14 cellular contexts compared by ENCODE assay signal in genomic region chr4:168643796-168644159, GRCh38.
"Had no signal": no experiment of that assay in that cellular context is flagged by ENCODE, and none has a peak within 500 bp of the region (broad histone marks: within the 10 kb centered on the region; RNA-seq: fewer than 3 reads in every experiment).

No MANE protein-coding gene starts in this region.

- H3K9me3 ChIP-seq: breast epithelium, esophagus muscularis mucosa, upper lobe of left lung had no signal

- DNase-seq: activated CD4-positive, alpha-beta T cell treated with anti-CD3 and anti-CD28 coated beads, Interleukin-2, amount 10 ng/mL, durations not matched to agents 7 days and 5 days; activated T-cell treated with anti-CD3 and anti-CD28 coated beads for 4 hours; posterior cingulate gyrus; right cardiac atrium; stimulated activated CD4-positive, alpha-beta T cell treated with anti-CD3 and anti-CD28 coated beads, Interleukin-2, amount 100 ng/mL, for 24 hours; stimulated activated naive CD4-positive, alpha-beta T cell; substantia nigra; T-helper 17 cell; upper lobe of left lung had no signal

- ATAC-seq: right cardiac atrium, T-helper 17 cell, WTC11 had no signal

- H3K27ac Mint-ChIP-seq: activated CD4-positive, alpha-beta T cell treated with anti-CD3 and anti-CD28 coated beads, Interleukin-2, amount 10 ng/mL, durations not matched to agents 7 days and 5 days; activated naive CD8-positive, alpha-beta T cell; T-helper 17 cell; WTC11 had no signal

- H3K4me3 Mint-ChIP-seq: activated CD4-positive, alpha-beta T cell treated with anti-CD3 and anti-CD28 coated beads, Interleukin-2, amount 10 ng/mL, durations not matched to agents 7 days and 5 days; activated naive CD8-positive, alpha-beta T cell; neural crest cell; T-helper 17 cell; WTC11 had no signal

- H3K36me3 ChIP-seq: breast epithelium, esophagus muscularis mucosa, upper lobe of left lung had no signal

- H3K9me3 Mint-ChIP-seq: activated CD4-positive, alpha-beta T cell treated with anti-CD3 and anti-CD28 coated beads, Interleukin-2, amount 10 ng/mL, durations not matched to agents 7 days and 5 days; neural crest cell; WTC11 had no signal

- H3K27me3 ChIP-seq: breast epithelium, esophagus muscularis mucosa, upper lobe of left lung had no signal

- H3K4me3 ChIP-seq: esophagus muscularis mucosa, upper lobe of left lung had no signal

- H3K4me1 ChIP-seq: breast epithelium, upper lobe of left lung had no signal

- H3K4me1 Mint-ChIP-seq: activated CD4-positive, alpha-beta T cell treated with anti-CD3 and anti-CD28 coated beads, Interleukin-2, amount 10 ng/mL, durations not matched to agents 7 days and 5 days; T-helper 17 cell had no signal

- H3K36me3 Mint-ChIP-seq: activated naive CD8-positive, alpha-beta T cell; WTC11 had no signal
